ENCODE assay signal across 21 cellular contexts in the genomic region with DNA sequence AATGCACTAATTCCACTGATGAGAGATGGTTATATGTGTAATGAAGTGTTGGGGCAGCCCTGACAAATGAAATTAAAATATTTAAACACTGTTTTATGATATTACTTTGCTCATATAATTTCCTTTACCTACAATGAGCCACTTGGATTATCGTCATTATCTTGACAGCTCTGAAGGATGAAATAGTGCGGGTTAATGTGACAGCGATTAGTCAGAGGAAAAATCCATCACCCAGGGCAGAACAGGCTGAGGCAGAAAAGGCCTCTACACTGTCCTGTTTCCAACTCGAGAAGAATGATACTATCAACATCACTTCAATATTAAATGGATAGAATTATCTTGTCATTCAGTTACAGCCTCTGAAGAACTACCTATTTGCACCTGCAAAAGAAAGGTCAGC.
"Had no signal": no experiment of that assay in that cellular context is flagged by ENCODE, and none has a peak within 500 bp of the region (broad histone marks: within the 10 kb centered on the region; RNA-seq: fewer than 3 reads in every experiment).

No MANE protein-coding gene starts in this region.

- H3K4me3 ChIP-seq: gastrocnemius medialis, psoas muscle, spleen, stomach, thoracic aorta had no signal

- H3K4me1 ChIP-seq: gastrocnemius medialis, psoas muscle, spleen, stomach had no signal

- H3K9me3 ChIP-seq: gastrocnemius medialis, neutrophil, psoas muscle, spleen, stomach, thoracic aorta had no signal

- ATAC-seq: esophagus mucosa; gastrocnemius medialis; left lobe of liver; naive thymus-derived CD4-positive, alpha-beta T cell; psoas muscle; sciatic nerve; stimulated activated naive B cell treated with anti-CD40 and anti-IgM and Interleukin-4, amounts not matched to agents 10 μg/mL and 1 μg/mL and 100 μg/mL, for 72 hours had no signal

- DNase-seq: effector memory CD4-positive, alpha-beta T cell; gastrocnemius medialis; glutamatergic neuron; islet precursor cell; mammary epithelial cell; naive thymus-derived CD4-positive, alpha-beta T cell; nephron progenitor cell; psoas muscle; spleen; stimulated activated CD4-positive, alpha-beta T cell treated with anti-CD3 and anti-CD28 coated beads, Interleukin-15, amount 100 ng/mL, for 24 hours; stimulated activated CD4-positive, alpha-beta T cell treated with anti-CD3 and anti-CD28 coated beads, Interleukin-1b, Interleukin-23, amount 100 ng/mL, for 48 hours; stimulated activated CD4-positive, alpha-beta T cell treated with anti-CD3 and anti-CD28 coated beads, Interleukin-4, amount 100 ng/mL, for 24 hours; stimulated activated naive B cell treated with anti-CD40 and anti-IgM and Interleukin-4, amounts not matched to agents 10 μg/mL and 1 μg/mL and 100 μg/mL, for 72 hours; stomach; substantia nigra; trophoblast cell had no signal

- H3K27me3 ChIP-seq: gastrocnemius medialis, neutrophil, spleen, stomach had no signal

- H3K27ac ChIP-seq: gastrocnemius medialis, neutrophil, psoas muscle, spleen, stomach, thoracic aorta had no signal

- H3K36me3 ChIP-seq: gastrocnemius medialis, neutrophil, spleen, stomach, thoracic aorta had no signal
